ENCODE assay signal across 21 cellular contexts in the genomic region with DNA sequence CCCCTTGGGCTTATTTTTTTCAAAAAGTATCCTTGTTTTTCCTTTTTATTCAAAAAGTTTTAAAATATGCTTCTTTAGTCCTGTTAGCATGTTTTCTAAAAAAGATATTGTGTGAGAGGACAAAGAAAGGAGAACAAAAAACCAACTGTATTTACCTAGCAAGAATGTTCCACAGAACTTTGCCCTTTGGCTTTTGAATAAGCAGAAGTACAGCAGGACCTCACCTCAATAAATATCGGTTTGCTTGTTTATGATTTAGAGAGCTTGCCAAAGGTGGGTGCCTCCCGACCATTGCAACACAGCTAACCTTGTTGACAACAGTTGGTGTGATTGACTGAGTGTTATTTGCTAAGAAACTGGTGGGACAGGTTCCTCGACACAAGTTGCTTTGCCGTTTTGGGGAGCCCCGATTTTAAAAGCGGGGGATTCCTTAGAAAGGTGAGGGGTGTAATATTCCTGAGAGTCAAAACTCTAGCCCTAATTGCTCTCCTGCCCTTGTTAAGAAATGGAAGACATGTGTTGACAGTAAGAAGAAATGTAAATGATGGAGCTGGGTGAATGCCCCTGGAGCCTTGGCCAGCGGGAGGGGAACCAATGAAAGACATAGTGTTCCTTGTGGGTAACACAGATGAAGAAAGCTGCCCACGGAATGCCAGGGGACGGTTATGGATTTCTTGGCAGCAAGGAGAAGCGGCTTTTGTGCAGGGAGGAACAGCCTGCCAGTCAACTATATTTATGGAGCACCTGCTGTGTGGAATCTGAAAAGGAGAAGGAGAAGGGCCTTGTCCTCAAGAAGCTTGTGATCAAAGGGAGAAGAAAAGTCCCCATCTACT. TPM values are rescaled to one million over a fixed set of nuclear protein-coding genes. Genes with fewer than 3 reads are reported as not detected.
DNase-seq lines count a peak whose midpoint lies in the region; ATAC-seq and TF ChIP-seq lines count a peak whose summit lies in the region.
"Had no signal": no experiment of that assay in that cellular context is flagged by ENCODE, and none has a peak within 500 bp of the region (broad histone marks: within the 10 kb centered on the region; RNA-seq: fewer than 3 reads in every experiment).

No MANE protein-coding gene starts in this region.

- TF ChIP-seq CTCF in stomach (IDR thresholded peaks at IDR 0.05) = no peak
- no peak for TF ChIP-seq CTCF in ascending aorta (IDR thresholded peaks at IDR 0.05)
- no peak for TF ChIP-seq CTCF in CD8-positive, alpha-beta T cell (IDR thresholded peaks at IDR 0.05)

- WGBS in stomach, 5 donors = 25 to 53% (median 36%) methylated on average over 10 of the region's 10 CpGs

- H3K36me3 ChIP-seq in stomach (no peaks in the 10 kb centered on the region), ascending aorta (no peaks in the 10 kb centered on the region)
- no peaks in the 10 kb centered on the region for H3K36me3 ChIP-seq in CD8-positive, alpha-beta T cell (ENCODE audit: insufficient read depth, low read length)
- H3K36me3 ChIP-seq: BLaER1 had no signal

- ATAC-seq in left lobe of liver = peak; percentile 27
- ATAC-seq in CD8-positive, alpha-beta T cell = no peak
- ATAC-seq: left cardiac atrium had no signal

- H3K9me3 ChIP-seq in stomach (no peaks in the 10 kb centered on the region), ascending aorta (no peaks in the 10 kb centered on the region)
- H3K9me3 ChIP-seq in CD8-positive, alpha-beta T cell (ENCODE audit: low read length) = no peaks in the 10 kb centered on the region
- H3K9me3 ChIP-seq: BLaER1 had no signal

- POLR2A ChIA-PET in CD8-positive, alpha-beta T cell (lab: Charles Lee) = interaction anchor here (0.6 kb wide), 1 partner anchor 111 kb away, joined by 6 read pairs; no protein-coding TSS in a partner anchor

- no peak overlapping the region for H3K4me3 ChIP-seq in stomach
- no peak overlapping the region for H3K4me3 ChIP-seq in ascending aorta
- no peak overlapping the region for H3K4me3 ChIP-seq in CD8-positive, alpha-beta T cell (ENCODE audit: low read depth, low read length)
- H3K4me3 ChIP-seq: BLaER1 had no signal

- H3K27me3 Mint-ChIP-seq in CD8-positive, alpha-beta T cell (ENCODE audit: low read depth) = no peaks in the 10 kb centered on the region
- H3K27me3 Mint-ChIP-seq: naive B cell had no signal

- no peaks in the 10 kb centered on the region for H3K4me1 Mint-ChIP-seq in CD8-positive, alpha-beta T cell (ENCODE audit: low read depth)
- H3K4me1 Mint-ChIP-seq: naive B cell had no signal

- H3K4me3 Mint-ChIP-seq in CD8-positive, alpha-beta T cell = no peak overlapping the region
- H3K4me3 Mint-ChIP-seq: naive B cell had no signal

- DNase-seq in HT-29 (ENCODE audit: low spot score) = peak; percentile 95
- DNase-seq in NCI-H774 (lab: John Stamatoyannopoulos, UW) = peak; percentile 33
- DNase-seq in left lobe of liver (ENCODE audit: low spot score) = no peak
- peak; percentile 85 for DNase-seq in stomach
- DNase-seq in ascending aorta (ENCODE audit: low spot score in 2 of 2) = no peak
- no peak for DNase-seq in CD8-positive, alpha-beta T cell
- no peak for DNase-seq in stimulated activated CD8-positive, alpha-beta memory T cell treated with anti-CD3 and anti-CD28 coated beads, Interleukin-4, amount 100 ng/mL, for 48 hours
- DNase-seq: activated CD4-positive, alpha-beta T cell treated with anti-CD3 and anti-CD28 coated beads for 1 hour; activated CD8-positive, alpha-beta memory T cell treated with anti-CD3 and anti-CD28 coated beads, Interleukin-2, amount 50 U/mL, for 4 hours; activated naive CD4-positive, alpha-beta T cell treated with Interleukin-2 at 50 U/mL for 16 hours; left cardiac atrium; naive B cell; NCI-H187 treated with DMSO at 0.1 percent for 48 hours; NCI-H82; RPMI8226; substantia nigra; T-helper 2 cell had no signal

- peaks cover 12 to 34% (median 19%) of the 10 kb centered on the region in 4 donors for H3K4me1 ChIP-seq in stomach
- no peaks in the 10 kb centered on the region for H3K4me1 ChIP-seq in ascending aorta
- no peaks in the 10 kb centered on the region for H3K4me1 ChIP-seq in CD8-positive, alpha-beta T cell (ENCODE audit: insufficient read depth, low read length)
- H3K4me1 ChIP-seq: BLaER1 had no signal

- H3K27ac ChIP-seq in stomach (peak overlapping the region; percentile 69 to 87 (median 80)), ascending aorta (no peak overlapping the region)
- H3K27ac ChIP-seq in CD8-positive, alpha-beta T cell (ENCODE audit: low read depth, low read length) = no peak overlapping the region
- H3K27ac ChIP-seq: BLaER1 had no signal

- H3K9me3 Mint-ChIP-seq in CD8-positive, alpha-beta T cell = no peaks in the 10 kb centered on the region
- H3K9me3 Mint-ChIP-seq: naive B cell had no signal

- no peak for TF ChIP-seq EP300 in stomach (IDR thresholded peaks at IDR 0.05)

- no peak for TF ChIP-seq POLR2A in stomach (IDR thresholded peaks at IDR 0.05)

- H3K36me3 Mint-ChIP-seq in CD8-positive, alpha-beta T cell = no peaks in the 10 kb centered on the region
- H3K36me3 Mint-ChIP-seq: naive B cell had no signal

- CTCF ChIA-PET in CD8-positive, alpha-beta T cell (lab: Charles Lee) = no interaction called here

- H3K27me3 ChIP-seq in stomach (no peaks in the 10 kb centered on the region), ascending aorta (no peaks in the 10 kb centered on the region)
- no peaks in the 10 kb centered on the region for H3K27me3 ChIP-seq in CD8-positive, alpha-beta T cell (ENCODE audit: insufficient read depth, low read length)
- H3K27me3 ChIP-seq: BLaER1 had no signal

- H3K27ac Mint-ChIP-seq in CD8-positive, alpha-beta T cell = no peak overlapping the region

- intact Hi-C loops in stomach (cut with DNase I; ENCODE audit: low total_unique reads) = no loop called here
- intact Hi-C loops in ascending aorta (cut with DNase I) = no loop called here
- intact Hi-C loops in CD8-positive, alpha-beta T cell (cut with DNase I, micrococcal nuclease) = no loop called here

RNA-seq across cellular contexts. Expression of a gene that starts 13.7 kb away (rescaled TPM):
- 0.10 TPM in 1 of 2 replicates, not detected in the other for total RNA-seq in HT-29 (2014; rRNA removed; shearing (Covaris generic))
- total RNA-seq in left lobe of liver (not detected), stomach (1 to 10 TPM in 2 of 5 donors, under 1 TPM in 1, not detected in 2; 0.45 to 8.8 (median 6.6) TPM), ascending aorta (not detected)
- polyA plus RNA-seq in stomach = 1 to 10 TPM in 2 of 3 donors, under 1 TPM in 1; 0.31 to 2.1 (median 1.4) TPM
- total RNA-seq in CD8-positive, alpha-beta T cell = not detected
- total RNA-seq: Daoy, dermis microvascular lymphatic vessel endothelial cell, posterior vena cava had no signal

Comparison
In these comparisons a context has a peak if more than half of its experiments do, and no peak if none do; other contexts are left out.
1. DNase-seq: peak in HT-29 (single experiment), NCI-H774 (single experiment) and stomach (single experiment); none in left lobe of liver (single experiment), ascending aorta (0 of 2), CD8-positive, alpha-beta T cell (0 of 7) and stimulated activated CD8-positive, alpha-beta memory T cell treated with anti-CD3 and anti-CD28 coated beads, Interleukin-4, amount 100 ng/mL, for 48 hours (single experiment).
2. H3K27ac ChIP-seq: peak in stomach (5 of 5); none in ascending aorta (0 of 2) and CD8-positive, alpha-beta T cell (single experiment).